8 cellular contexts compared by ENCODE assay signal in genomic region chr9:136327313-136327971, GRCh38. TPM values are rescaled to one million over a fixed set of nuclear protein-coding genes. Genes with fewer than 3 reads are reported as not detected.
DNase-seq lines count a peak whose midpoint lies in the region; ATAC-seq lines count a peak whose summit lies in the region.

Gene GPSM1 (plus strand): TSS chr9:136327539. CDS start chr9:136327696, 157 bp downstream.

- no peak for DNase-seq in Jurkat, Clone E6-1 (ENCODE audit: low read depth, low spot score)
- peak; percentile 65 for DNase-seq in activated CD8-positive, alpha-beta memory T cell treated with anti-CD3 and anti-CD28 coated beads, Interleukin-2, amount 50 U/mL, for 48 hours
- DNase-seq in epithelial cell of prostate (ENCODE audit: low read depth, low spot score) (no peak), middle frontal gyrus (ENCODE audit: extremely low spot score, low spot score) (peak; percentile 9), substantia nigra (lab: John Stamatoyannopoulos, UW) (peak in 30 of 49 donors; percentile 13 to 95 (median 45)), SIG-M5 treated with dmso at 0.1 percent for 504 hours (lab: John Stamatoyannopoulos, UW; ENCODE audit: unreplicated experiment) (no peak)

- H3K27ac ChIP-seq in BLaER1: peak within 1 kb of the TSS; percentile 99
- peak within 1 kb of the TSS; percentile 56 for H3K27ac ChIP-seq in epithelial cell of prostate
- H3K27ac ChIP-seq in substantia nigra (ENCODE audit: low read depth, low read length, poor library complexity, severe bottlenecking): peak within 1 kb of the TSS; percentile 69

- H3K9me3 ChIP-seq in BLaER1: no peaks in the 10 kb centered on the region

- peak within 1 kb of the TSS; percentile 90 for H3K9ac ChIP-seq in BLaER1

- no peak for ATAC-seq in HG02642 (IDR thresholded peaks at IDR 0.05; ENCODE audit: poor library complexity, unreplicated experiment)

- peaks cover 45% of the 10 kb centered on the region for H4K20me1 ChIP-seq in BLaER1

- H3K27me3 ChIP-seq in BLaER1: no peaks in the 10 kb centered on the region

- peaks cover 81% of the 10 kb centered on the region for H3K4me1 ChIP-seq in BLaER1

- peak within 1 kb of the TSS; percentile 100 for H3K4me2 ChIP-seq in BLaER1

- H3K36me3 ChIP-seq in BLaER1: peaks cover 25% of the 10 kb centered on the region

- H3K4me3 ChIP-seq in BLaER1: peak within 1 kb of the TSS; percentile 82
- peak within 1 kb of the TSS; percentile 60 for H3K4me3 ChIP-seq in Jurkat, Clone E6-1 (ENCODE audit: low read length)

RNA-seq across cellular contexts. Expression of gene GPSM1, which starts in this region (rescaled TPM):
- polyA plus RNA-seq in Jurkat, Clone E6-1 (2012; ENCODE audit: insufficient read depth, insufficient read length): 12.3 TPM

Comparison
In these comparisons a context has a peak if more than half of its experiments do, and no peak if none do; other contexts are left out.
1. DNase-seq: peak in activated CD8-positive, alpha-beta memory T cell treated with anti-CD3 and anti-CD28 coated beads, Interleukin-2, amount 50 U/mL, for 48 hours (single experiment), middle frontal gyrus (single experiment) and substantia nigra (30 of 49); none in Jurkat, Clone E6-1 (single experiment), epithelial cell of prostate (single experiment) and SIG-M5 treated with dmso at 0.1 percent for 504 hours (single experiment).
2. Peak in every context shown above with its lines, with median percentiles within 50 percentile points of each other: H3K27ac ChIP-seq.